1 cellular context compared by ENCODE assay signal in genomic region chr19:18519962-18520847, GRCh38.
TF ChIP-seq lines count a peak whose summit lies in the region.

No MANE protein-coding gene starts in this region.

TF ChIP-seq in HepG2, 621 proteins besides CTCF, POLR2A, EP300 and RAD21 (continued from another document and continues in another):
- no peak for TF ChIP-seq ZHX1 (CRISPR knock-in tag; IDR thresholded peaks at IDR 0.05; ENCODE audit: low read depth)
- TF ChIP-seq NR1H2 (CRISPR knock-in tag; IDR thresholded peaks at IDR 0.05; ENCODE audit: borderline replicate concordance, low read depth) = no peak
- TF ChIP-seq ZNF740 (CRISPR knock-in tag; IDR thresholded peaks at IDR 0.05) = no peak
- TF ChIP-seq ZNF274 (CRISPR knock-in tag; IDR thresholded peaks at IDR 0.05) = no peak
- no peak for TF ChIP-seq RARG (CRISPR knock-in tag; IDR thresholded peaks at IDR 0.05; ENCODE audit: low read depth)
- no peak for TF ChIP-seq GMEB2 (CRISPR knock-in tag; IDR thresholded peaks at IDR 0.05; ENCODE audit: low read depth)
- TF ChIP-seq SP140L (CRISPR knock-in tag; IDR thresholded peaks at IDR 0.05; ENCODE audit: borderline replicate concordance) = no peak
- TF ChIP-seq ZNF552 (CRISPR knock-in tag; IDR thresholded peaks at IDR 0.05; ENCODE audit: borderline replicate concordance) = no peak
- TF ChIP-seq ZNF770 (CRISPR knock-in tag; IDR thresholded peaks at IDR 0.05) = no peak
- no peak for TF ChIP-seq ZFP36L1 (CRISPR knock-in tag; IDR thresholded peaks at IDR 0.05)
- peak; percentile 62; the same call in 1 of the 2 replicates for TF ChIP-seq ZBTB7B (CRISPR knock-in tag; IDR thresholded peaks at IDR 0.05)
- no peak for TF ChIP-seq ZNF441 (CRISPR knock-in tag; IDR thresholded peaks at IDR 0.05; ENCODE audit: borderline replicate concordance)
- no peak for TF ChIP-seq ZNF563 (CRISPR knock-in tag; IDR thresholded peaks at IDR 0.05)
- TF ChIP-seq ZNF605 (CRISPR knock-in tag; IDR thresholded peaks at IDR 0.05) = no peak
- no peak for TF ChIP-seq SETDB1 (CRISPR knock-in tag; IDR thresholded peaks at IDR 0.05; ENCODE audit: borderline replicate concordance)
- TF ChIP-seq ATF2 (CRISPR knock-in tag; IDR thresholded peaks at IDR 0.05) = 0 out of 2 replicates have a peak, but pooled peaks have one; percentile 44
- TF ChIP-seq TCF7L2 (IDR thresholded peaks at IDR 0.05; ENCODE audit: low read depth, low read length) = no peak
- TF ChIP-seq KAT7 (CRISPR knock-in tag; IDR thresholded peaks at IDR 0.05; ENCODE audit: borderline replicate concordance) = 0 out of 2 replicates have a peak, but pooled peaks have one; percentile 21
- TF ChIP-seq STAT5B (CRISPR knock-in tag; IDR thresholded peaks at IDR 0.05) = no peak; the same call in 1 of the 2 replicates
- TF ChIP-seq PLRG1 (conservative IDR thresholded peaks at IDR 0.05) = no peak
- TF ChIP-seq ZNF879 (CRISPR knock-in tag; IDR thresholded peaks at IDR 0.05) = no peak
- no peak for TF ChIP-seq ISX (CRISPR knock-in tag; conservative IDR thresholded peaks at IDR 0.05)
- no peak for TF ChIP-seq ZNF616 (CRISPR knock-in tag; IDR thresholded peaks at IDR 0.05; ENCODE audit: low read depth)
- no peak for TF ChIP-seq THAP7 (CRISPR knock-in tag; IDR thresholded peaks at IDR 0.05)
- TF ChIP-seq LCORL (IDR thresholded peaks at IDR 0.05) = no peak
- peak; percentile 68; the same call in 1 of the 2 replicates for TF ChIP-seq LCORL (CRISPR knock-in tag; IDR thresholded peaks at IDR 0.05)
- TF ChIP-seq KDM1A (CRISPR knock-in tag; IDR thresholded peaks at IDR 0.05) = no peak
- TF ChIP-seq ZNF124 (CRISPR knock-in tag; IDR thresholded peaks at IDR 0.05) = no peak
- TF ChIP-seq GRHL1 (CRISPR knock-in tag; conservative IDR thresholded peaks at IDR 0.05) = no peak
- no peak for TF ChIP-seq ATAD3A (CRISPR knock-in tag; IDR thresholded peaks at IDR 0.05)
- no peak for TF ChIP-seq TFDP1 (CRISPR knock-in tag; IDR thresholded peaks at IDR 0.05; ENCODE audit: borderline replicate concordance)
- 0 out of 2 replicates have a peak, but pooled peaks have one; percentile 50 for TF ChIP-seq KDM3A (CRISPR knock-in tag; IDR thresholded peaks at IDR 0.05; ENCODE audit: low read depth)
- TF ChIP-seq ARID2 (CRISPR knock-in tag; IDR thresholded peaks at IDR 0.05; ENCODE audit: borderline replicate concordance) = no peak
- TF ChIP-seq E2F2 (CRISPR knock-in tag; IDR thresholded peaks at IDR 0.05; ENCODE audit: borderline replicate concordance) = no peak
- TF ChIP-seq ZNF691 (CRISPR knock-in tag; IDR thresholded peaks at IDR 0.05; ENCODE audit: borderline replicate concordance, low read depth) = no peak
- no peak for TF ChIP-seq AKNA (CRISPR knock-in tag; IDR thresholded peaks at IDR 0.05; ENCODE audit: borderline replicate concordance)
- no peak for TF ChIP-seq NKX3-1 (CRISPR knock-in tag; IDR thresholded peaks at IDR 0.05)
- TF ChIP-seq ZNF782 (CRISPR knock-in tag; IDR thresholded peaks at IDR 0.05; ENCODE audit: borderline replicate concordance) = no peak
- no peak for TF ChIP-seq ZNF597 (CRISPR knock-in tag; IDR thresholded peaks at IDR 0.05)
- TF ChIP-seq DMAP1 (CRISPR knock-in tag; IDR thresholded peaks at IDR 0.05) = no peak
- peak; percentile 47 for TF ChIP-seq KDM2A (CRISPR knock-in tag; IDR thresholded peaks at IDR 0.05; ENCODE audit: borderline replicate concordance, low read depth)
